Comparison of ENCODE assay signal across 8 cellular contexts in genomic region chr6:17015551-17016381, GRCh38.
DNase-seq lines count a peak whose midpoint lies in the region; FAIRE-seq and TF ChIP-seq lines count a peak whose summit lies in the region.

No MANE protein-coding gene starts in this region.

- no peak for TF ChIP-seq POLR2A in thyroid gland (IDR thresholded peaks at IDR 0.05)
- no peak for TF ChIP-seq POLR2A in H54 (IDR thresholded peaks at IDR 0.05; ENCODE audit: low read depth, low read length)

- H3K4me1 ChIP-seq in muscle layer of colon (ENCODE audit: insufficient read depth, low read length) = peaks cover 11% of the 10 kb centered on the region
- no peaks in the 10 kb centered on the region for H3K4me1 ChIP-seq in thyroid gland

- H3K36me3 ChIP-seq in muscle layer of colon (ENCODE audit: insufficient read depth, low read length) (no peaks in the 10 kb centered on the region), thyroid gland (no peaks in the 10 kb centered on the region)

- FAIRE-seq in H54 (lab: Jason Lieb, UNC) = no peak

- H3K4me3 ChIP-seq in muscle layer of colon (ENCODE audit: low read depth in 1 of 2, low read length in 2 of 2) (peak overlapping the region; percentile 28 to 45), thyroid gland (replicated peaks in 1 of 3) (peak overlapping the region in 2 of 3 donors; percentile 15 to 22)

- no peak overlapping the region for H3K27ac ChIP-seq in muscle layer of colon (ENCODE audit: low read depth, low read length)
- H3K27ac ChIP-seq in thyroid gland = peak overlapping the region in 1 of 3 donors; percentile 45

- WGBS in thyroid gland, 2 donors = 29 to 36% methylated on average over 32 to 40 of the region's 51 CpGs

- no peaks in the 10 kb centered on the region for H3K27me3 ChIP-seq in muscle layer of colon (ENCODE audit: control insufficient read depth in 1 of 2, insufficient read depth in 2 of 2, low read length in 2 of 2)
- H3K27me3 ChIP-seq in thyroid gland = no peaks in the 10 kb centered on the region

- intact Hi-C loops in thyroid gland (cut with DNase I) = no loop called here

- H3K9me3 ChIP-seq in muscle layer of colon (ENCODE audit: low read length) = no peaks in the 10 kb centered on the region
- no peaks in the 10 kb centered on the region for H3K9me3 ChIP-seq in thyroid gland

- no peak overlapping the region for H3K9ac ChIP-seq in muscle layer of colon (ENCODE audit: low read length)

- no peak for TF ChIP-seq CTCF in thyroid gland (IDR thresholded peaks at IDR 0.05)

- DNase-seq in activated T-cell treated with anti-CD3 and anti-CD28 coated beads for 1 hour (ENCODE audit: low read depth) = peak; percentile 14
- no peak for DNase-seq in activated T-cell treated with anti-CD3 and anti-CD28 coated beads for 4 hours
- peak; percentile 54 for DNase-seq in dermis blood vessel endothelial cell
- DNase-seq in thyroid gland = peak; percentile 35 to 40
- DNase-seq in H54 (ENCODE audit: insufficient read length, low spot score) = no peak
- DNase-seq in epidermal melanocyte (ENCODE audit: insufficient read length, low spot score) = no peak
- no peak for DNase-seq in HT-29 (ENCODE audit: low spot score)

Comparison
In these comparisons a context has a peak if more than half of its experiments do, and no peak if none do; other contexts are left out.
1. DNase-seq: peak in activated T-cell treated with anti-CD3 and anti-CD28 coated beads for 1 hour (single experiment), dermis blood vessel endothelial cell (single experiment) and thyroid gland (2 of 2); none in activated T-cell treated with anti-CD3 and anti-CD28 coated beads for 4 hours (single experiment), H54 (single experiment), epidermal melanocyte (single experiment) and HT-29 (single experiment).